In genomic region chrX:49149291-49149690, GRCh38 we compare ENCODE assay signal across 2 cellular contexts. TPM values are rescaled to one million over a fixed set of nuclear protein-coding genes. Genes with fewer than 3 reads are reported as not detected.
"Had no signal": no experiment of that assay in that cellular context is flagged by ENCODE, and none has a peak within 500 bp of the region (broad histone marks: within the 10 kb centered on the region; RNA-seq: fewer than 3 reads in every experiment).

No MANE protein-coding gene starts in this region.

RNA-seq across cellular contexts. Expression of gene PLP2, which starts 22.4 kb away (rescaled TPM):
- polyA plus RNA-seq: neural cell had no signal

RNA-seq across cellular contexts. Expression of gene SYP, which starts 50.7 kb away (rescaled TPM):
- total RNA-seq: smooth muscle cell had no signal
- polyA plus RNA-seq: smooth muscle cell had no signal
